1 cellular context compared by ENCODE assay signal in the genomic region with DNA sequence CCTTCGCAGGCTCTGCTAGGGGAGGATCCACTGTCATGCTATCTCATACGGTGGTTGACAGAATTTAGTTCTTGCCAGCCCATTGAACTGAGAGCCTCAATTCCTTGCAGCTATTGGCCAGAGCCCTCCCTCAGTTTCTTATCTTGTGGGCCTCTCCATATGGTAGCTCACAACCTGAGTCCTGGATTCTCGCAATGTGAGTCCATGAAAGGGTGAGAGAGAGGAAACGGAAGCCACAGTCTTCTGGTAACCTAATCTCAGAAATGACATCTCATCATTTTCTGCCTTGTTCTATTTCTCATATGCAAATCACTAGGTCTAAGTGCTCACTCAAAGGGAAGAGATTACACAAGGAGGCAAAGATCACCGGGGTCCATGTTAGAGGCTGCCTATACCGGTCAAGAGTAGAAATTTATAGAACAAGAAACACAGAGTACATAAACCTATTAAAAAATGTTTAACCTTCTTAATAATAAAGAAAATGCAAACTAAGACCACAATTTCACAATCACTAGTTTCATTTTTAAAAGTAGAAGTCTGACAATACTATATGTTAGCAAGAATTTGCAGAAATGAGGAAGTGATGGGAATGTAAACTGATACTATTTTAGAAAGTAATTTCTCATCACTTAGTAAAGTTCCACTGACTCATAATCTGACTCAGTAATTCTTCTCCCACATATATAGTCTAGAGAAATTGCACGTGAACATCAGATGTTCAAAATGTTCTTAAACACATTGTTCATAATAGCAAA.
TF ChIP-seq lines count a peak whose summit lies in the region.

No MANE protein-coding gene starts in this region.

TF ChIP-seq in GM12878, 131 proteins besides CTCF, POLR2A, EP300 and RAD21 (continued from another document and continues in another):
- TF ChIP-seq SUPT20H (IDR thresholded peaks at IDR 0.05; ENCODE audit: borderline replicate concordance, control insufficient read depth, low read depth, low read length) = no peak
- TF ChIP-seq HDGF (IDR thresholded peaks at IDR 0.05) = no peak
- TF ChIP-seq HDAC2 (IDR thresholded peaks at IDR 0.05) = no peak
- TF ChIP-seq NRF1 (conservative IDR thresholded peaks at IDR 0.05; ENCODE audit: low read depth, low read length) = no peak
- TF ChIP-seq KDM1A (IDR thresholded peaks at IDR 0.05; ENCODE audit: borderline replicate concordance) = no peak
- TF ChIP-seq MXI1 (IDR thresholded peaks at IDR 0.05; ENCODE audit: low read depth, low read length) = peak; percentile 67; the same call in 1 of the 2 replicates
- no peak for TF ChIP-seq STAT1 (conservative IDR thresholded peaks at IDR 0.05)
- peak; percentile 83 for TF ChIP-seq SMAD1 (IDR thresholded peaks at IDR 0.05; ENCODE audit: low read depth, partially characterized antibody)
- TF ChIP-seq SIN3A (IDR thresholded peaks at IDR 0.05; ENCODE audit: low read depth, low read length) = no peak
- TF ChIP-seq EZH2 (IDR thresholded peaks at IDR 0.05; ENCODE audit: borderline replicate concordance, control insufficient read depth, low read depth, low read length) = no peak
- no peak for TF ChIP-seq ZSCAN29 (IDR thresholded peaks at IDR 0.05)
- TF ChIP-seq YY1 (IDR thresholded peaks at IDR 0.05; ENCODE audit: low read depth, low read length) = peak; percentile 27; the same call in 1 of the 2 replicates
- no peak for TF ChIP-seq RBBP5 (conservative IDR thresholded peaks at IDR 0.05)
- TF ChIP-seq GATAD2B (conservative IDR thresholded peaks at IDR 0.05; ENCODE audit: low read depth) = 0 out of 2 replicates have a peak, but pooled peaks have one; percentile 36
- no peak for TF ChIP-seq NR2C2 (IDR thresholded peaks at IDR 0.05; ENCODE audit: borderline replicate concordance, control insufficient read depth, insufficient read length, low read depth)
- TF ChIP-seq GABPA (IDR thresholded peaks at IDR 0.05; ENCODE audit: low read depth) = peak; percentile 71
- TF ChIP-seq ATF3 (IDR thresholded peaks at IDR 0.05; ENCODE audit: borderline replicate concordance, extremely low read depth, low read depth, low read length) = no peak
- no peak for TF ChIP-seq MYC (IDR thresholded peaks at IDR 0.05; ENCODE audit: insufficient read depth, insufficient read length, insufficient replicate concordance, low read length, severe bottlenecking)
- TF ChIP-seq RELA (IDR thresholded peaks at IDR 0.05; ENCODE audit: borderline replicate concordance, partially characterized antibody) = no peak
- no peak for TF ChIP-seq TAF1 (IDR thresholded peaks at IDR 0.05; ENCODE audit: borderline replicate concordance, low read depth, low read length)
- TF ChIP-seq JUNB (IDR thresholded peaks at IDR 0.05) = peak; percentile 98
- TF ChIP-seq, protein P1, sequence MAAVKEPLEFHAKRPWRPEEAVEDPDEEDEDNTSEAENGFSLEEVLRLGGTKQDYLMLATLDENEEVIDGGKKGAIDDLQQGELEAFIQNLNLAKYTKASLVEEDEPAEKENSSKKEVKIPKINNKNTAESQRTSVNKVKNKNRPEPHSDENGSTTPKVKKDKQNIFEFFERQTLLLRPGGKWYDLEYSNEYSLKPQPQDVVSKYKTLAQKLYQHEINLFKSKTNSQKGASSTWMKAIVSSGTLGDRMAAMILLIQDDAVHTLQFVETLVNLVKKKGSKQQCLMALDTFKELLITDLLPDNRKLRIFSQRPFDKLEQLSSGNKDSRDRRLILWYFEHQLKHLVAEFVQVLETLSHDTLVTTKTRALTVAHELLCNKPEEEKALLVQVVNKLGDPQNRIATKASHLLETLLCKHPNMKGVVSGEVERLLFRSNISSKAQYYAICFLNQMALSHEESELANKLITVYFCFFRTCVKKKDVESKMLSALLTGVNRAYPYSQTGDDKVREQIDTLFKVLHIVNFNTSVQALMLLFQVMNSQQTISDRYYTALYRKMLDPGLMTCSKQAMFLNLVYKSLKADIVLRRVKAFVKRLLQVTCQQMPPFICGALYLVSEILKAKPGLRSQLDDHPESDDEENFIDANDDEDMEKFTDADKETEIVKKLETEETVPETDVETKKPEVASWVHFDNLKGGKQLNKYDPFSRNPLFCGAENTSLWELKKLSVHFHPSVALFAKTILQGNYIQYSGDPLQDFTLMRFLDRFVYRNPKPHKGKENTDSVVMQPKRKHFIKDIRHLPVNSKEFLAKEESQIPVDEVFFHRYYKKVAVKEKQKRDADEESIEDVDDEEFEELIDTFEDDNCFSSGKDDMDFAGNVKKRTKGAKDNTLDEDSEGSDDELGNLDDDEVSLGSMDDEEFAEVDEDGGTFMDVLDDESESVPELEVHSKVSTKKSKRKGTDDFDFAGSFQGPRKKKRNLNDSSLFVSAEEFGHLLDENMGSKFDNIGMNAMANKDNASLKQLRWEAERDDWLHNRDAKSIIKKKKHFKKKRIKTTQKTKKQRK (IDR thresholded peaks at IDR 0.05; ENCODE audit: low read depth, low read length) = no peak
- TF ChIP-seq TCF7 (IDR thresholded peaks at IDR 0.05; ENCODE audit: borderline replicate concordance) = peak; percentile 49; the same call in 1 of the 2 replicates
- peak; percentile 98; the same call in 1 of the 2 replicates for TF ChIP-seq MTA3 (IDR thresholded peaks at IDR 0.05; ENCODE audit: borderline replicate concordance, low read length)
- TF ChIP-seq ZBED1 (IDR thresholded peaks at IDR 0.05; ENCODE audit: borderline replicate concordance) = peak; percentile 83; the same call in 1 of the 2 replicates
- TF ChIP-seq MYB (IDR thresholded peaks at IDR 0.05; ENCODE audit: borderline replicate concordance, low read depth, low read length) = no peak
- TF ChIP-seq ZNF384 (IDR thresholded peaks at IDR 0.05; ENCODE audit: borderline replicate concordance, low read depth, low read length) = no peak
- TF ChIP-seq RFX5 (IDR thresholded peaks at IDR 0.05; ENCODE audit: low read depth, low read length) = no peak
- peak; percentile 82 for TF ChIP-seq NR2F1 (conservative IDR thresholded peaks at IDR 0.05)
- peak; percentile 94 for TF ChIP-seq DPF2 (IDR thresholded peaks at IDR 0.05)
- 0 out of 2 replicates have a peak, but pooled peaks have one; percentile 7 for TF ChIP-seq ZNF207 (IDR thresholded peaks at IDR 0.05; ENCODE audit: borderline replicate concordance)
- TF ChIP-seq CHD1 (IDR thresholded peaks at IDR 0.05; ENCODE audit: low read depth, low read length) = no peak
- peak; percentile 90 for TF ChIP-seq BCL11A (IDR thresholded peaks at IDR 0.05; ENCODE audit: low read depth, low read length)
- no peak for TF ChIP-seq NFXL1 (IDR thresholded peaks at IDR 0.05; ENCODE audit: borderline replicate concordance)
- no peak for TF ChIP-seq YBX1 (IDR thresholded peaks at IDR 0.05)
- no peak for TF ChIP-seq CBFB (IDR thresholded peaks at IDR 0.05; ENCODE audit: low read depth)
- TF ChIP-seq IKZF2 (IDR thresholded peaks at IDR 0.05) = peak; percentile 85 to 92; a peak in 3 of 4 replicates
- TF ChIP-seq, protein P2, sequence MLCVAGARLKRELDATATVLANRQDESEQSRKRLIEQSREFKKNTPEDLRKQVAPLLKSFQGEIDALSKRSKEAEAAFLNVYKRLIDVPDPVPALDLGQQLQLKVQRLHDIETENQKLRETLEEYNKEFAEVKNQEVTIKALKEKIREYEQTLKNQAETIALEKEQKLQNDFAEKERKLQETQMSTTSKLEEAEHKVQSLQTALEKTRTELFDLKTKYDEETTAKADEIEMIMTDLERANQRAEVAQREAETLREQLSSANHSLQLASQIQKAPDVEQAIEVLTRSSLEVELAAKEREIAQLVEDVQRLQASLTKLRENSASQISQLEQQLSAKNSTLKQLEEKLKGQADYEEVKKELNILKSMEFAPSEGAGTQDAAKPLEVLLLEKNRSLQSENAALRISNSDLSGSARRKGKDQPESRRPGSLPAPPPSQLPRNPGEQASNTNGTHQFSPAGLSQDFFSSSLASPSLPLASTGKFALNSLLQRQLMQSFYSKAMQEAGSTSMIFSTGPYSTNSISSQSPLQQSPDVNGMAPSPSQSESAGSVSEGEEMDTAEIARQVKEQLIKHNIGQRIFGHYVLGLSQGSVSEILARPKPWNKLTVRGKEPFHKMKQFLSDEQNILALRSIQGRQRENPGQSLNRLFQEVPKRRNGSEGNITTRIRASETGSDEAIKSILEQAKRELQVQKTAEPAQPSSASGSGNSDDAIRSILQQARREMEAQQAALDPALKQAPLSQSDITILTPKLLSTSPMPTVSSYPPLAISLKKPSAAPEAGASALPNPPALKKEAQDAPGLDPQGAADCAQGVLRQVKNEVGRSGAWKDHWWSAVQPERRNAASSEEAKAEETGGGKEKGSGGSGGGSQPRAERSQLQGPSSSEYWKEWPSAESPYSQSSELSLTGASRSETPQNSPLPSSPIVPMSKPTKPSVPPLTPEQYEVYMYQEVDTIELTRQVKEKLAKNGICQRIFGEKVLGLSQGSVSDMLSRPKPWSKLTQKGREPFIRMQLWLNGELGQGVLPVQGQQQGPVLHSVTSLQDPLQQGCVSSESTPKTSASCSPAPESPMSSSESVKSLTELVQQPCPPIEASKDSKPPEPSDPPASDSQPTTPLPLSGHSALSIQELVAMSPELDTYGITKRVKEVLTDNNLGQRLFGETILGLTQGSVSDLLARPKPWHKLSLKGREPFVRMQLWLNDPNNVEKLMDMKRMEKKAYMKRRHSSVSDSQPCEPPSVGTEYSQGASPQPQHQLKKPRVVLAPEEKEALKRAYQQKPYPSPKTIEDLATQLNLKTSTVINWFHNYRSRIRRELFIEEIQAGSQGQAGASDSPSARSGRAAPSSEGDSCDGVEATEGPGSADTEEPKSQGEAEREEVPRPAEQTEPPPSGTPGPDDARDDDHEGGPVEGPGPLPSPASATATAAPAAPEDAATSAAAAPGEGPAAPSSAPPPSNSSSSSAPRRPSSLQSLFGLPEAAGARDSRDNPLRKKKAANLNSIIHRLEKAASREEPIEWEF (IDR thresholded peaks at IDR 0.05; ENCODE audit: insufficient replicate concordance, low read depth, low read length) = peak; percentile 90
- TF ChIP-seq, protein P3, sequence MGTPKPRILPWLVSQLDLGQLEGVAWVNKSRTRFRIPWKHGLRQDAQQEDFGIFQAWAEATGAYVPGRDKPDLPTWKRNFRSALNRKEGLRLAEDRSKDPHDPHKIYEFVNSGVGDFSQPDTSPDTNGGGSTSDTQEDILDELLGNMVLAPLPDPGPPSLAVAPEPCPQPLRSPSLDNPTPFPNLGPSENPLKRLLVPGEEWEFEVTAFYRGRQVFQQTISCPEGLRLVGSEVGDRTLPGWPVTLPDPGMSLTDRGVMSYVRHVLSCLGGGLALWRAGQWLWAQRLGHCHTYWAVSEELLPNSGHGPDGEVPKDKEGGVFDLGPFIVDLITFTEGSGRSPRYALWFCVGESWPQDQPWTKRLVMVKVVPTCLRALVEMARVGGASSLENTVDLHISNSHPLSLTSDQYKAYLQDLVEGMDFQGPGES (IDR thresholded peaks at IDR 0.05) = no peak
- TF ChIP-seq FOXK2 (IDR thresholded peaks at IDR 0.05) = no peak
- TF ChIP-seq NR2C1 (IDR thresholded peaks at IDR 0.05) = no peak
- peak; percentile 66 for TF ChIP-seq RAD51 (IDR thresholded peaks at IDR 0.05)
- no peak for TF ChIP-seq SUZ12 (IDR thresholded peaks at IDR 0.05; ENCODE audit: unreplicated experiment)
- TF ChIP-seq NFIC (IDR thresholded peaks at IDR 0.05; ENCODE audit: low read depth, low read length) = peak; percentile 100
- no peak for TF ChIP-seq TARDBP (IDR thresholded peaks at IDR 0.05; ENCODE audit: borderline replicate concordance)
- peak; percentile 73; the same call in 1 of the 2 replicates for TF ChIP-seq SREBF1 (IDR thresholded peaks at IDR 0.05; ENCODE audit: low read length)
- TF ChIP-seq, protein P4, sequence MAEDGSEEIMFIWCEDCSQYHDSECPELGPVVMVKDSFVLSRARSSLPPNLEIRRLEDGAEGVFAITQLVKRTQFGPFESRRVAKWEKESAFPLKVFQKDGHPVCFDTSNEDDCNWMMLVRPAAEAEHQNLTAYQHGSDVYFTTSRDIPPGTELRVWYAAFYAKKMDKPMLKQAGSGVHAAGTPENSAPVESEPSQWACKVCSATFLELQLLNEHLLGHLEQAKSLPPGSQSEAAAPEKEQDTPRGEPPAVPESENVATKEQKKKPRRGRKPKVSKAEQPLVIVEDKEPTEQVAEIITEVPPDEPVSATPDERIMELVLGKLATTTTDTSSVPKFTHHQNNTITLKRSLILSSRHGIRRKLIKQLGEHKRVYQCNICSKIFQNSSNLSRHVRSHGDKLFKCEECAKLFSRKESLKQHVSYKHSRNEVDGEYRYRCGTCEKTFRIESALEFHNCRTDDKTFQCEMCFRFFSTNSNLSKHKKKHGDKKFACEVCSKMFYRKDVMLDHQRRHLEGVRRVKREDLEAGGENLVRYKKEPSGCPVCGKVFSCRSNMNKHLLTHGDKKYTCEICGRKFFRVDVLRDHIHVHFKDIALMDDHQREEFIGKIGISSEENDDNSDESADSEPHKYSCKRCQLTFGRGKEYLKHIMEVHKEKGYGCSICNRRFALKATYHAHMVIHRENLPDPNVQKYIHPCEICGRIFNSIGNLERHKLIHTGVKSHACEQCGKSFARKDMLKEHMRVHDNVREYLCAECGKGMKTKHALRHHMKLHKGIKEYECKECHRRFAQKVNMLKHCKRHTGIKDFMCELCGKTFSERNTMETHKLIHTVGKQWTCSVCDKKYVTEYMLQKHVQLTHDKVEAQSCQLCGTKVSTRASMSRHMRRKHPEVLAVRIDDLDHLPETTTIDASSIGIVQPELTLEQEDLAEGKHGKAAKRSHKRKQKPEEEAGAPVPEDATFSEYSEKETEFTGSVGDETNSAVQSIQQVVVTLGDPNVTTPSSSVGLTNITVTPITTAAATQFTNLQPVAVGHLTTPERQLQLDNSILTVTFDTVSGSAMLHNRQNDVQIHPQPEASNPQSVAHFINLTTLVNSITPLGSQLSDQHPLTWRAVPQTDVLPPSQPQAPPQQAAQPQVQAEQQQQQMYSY (CRISPR knock-in tag; IDR thresholded peaks at IDR 0.05) = no peak
- TF ChIP-seq SMARCA5 (IDR thresholded peaks at IDR 0.05) = peak; percentile 80; the same call in 1 of the 2 replicates
- TF ChIP-seq ESRRA (IDR thresholded peaks at IDR 0.05; ENCODE audit: low read length) = no peak
